20 cellular contexts compared by ENCODE assay signal in genomic region chr17:37815516-37815915, GRCh38.
"Had no signal": no experiment of that assay in that cellular context is flagged by ENCODE, and none has a peak within 500 bp of the region (broad histone marks: within the 10 kb centered on the region; RNA-seq: fewer than 3 reads in every experiment).

No MANE protein-coding gene starts in this region.

- ATAC-seq: activated T-cell treated with anti-CD3 and anti-CD28 coated beads, Interleukin-2, amount 50 U/mL, for 72 hours; esophagus mucosa; natural killer cell treated with Interleukin-12 subunit alpha and Interleukin-12 subunit beta and Interleukin-15 and Interleukin-18, amount 100 ng/mL, for 72 hours; T-helper 17 cell had no signal

- H3K27ac Mint-ChIP-seq: activated naive CD4-positive, alpha-beta T cell treated with anti-CD3 and anti-CD28 coated beads, Interleukin-2, amount 50 U/mL, for 24 hours; activated T-cell treated with anti-CD3 and anti-CD28 coated beads, Interleukin-2, amount 50 U/mL, for 72 hours; mesothelial cell of epicardium; natural killer cell treated with Interleukin-12 subunit alpha and Interleukin-12 subunit beta and Interleukin-15 and Interleukin-18, amount 100 ng/mL, for 72 hours; T-helper 17 cell had no signal

- H3K4me3 Mint-ChIP-seq: activated naive CD4-positive, alpha-beta T cell treated with anti-CD3 and anti-CD28 coated beads, Interleukin-2, amount 50 U/mL, for 24 hours; activated T-cell treated with anti-CD3 and anti-CD28 coated beads, Interleukin-2, amount 50 U/mL, for 72 hours; mesothelial cell of epicardium; natural killer cell treated with Interleukin-12 subunit alpha and Interleukin-12 subunit beta and Interleukin-15 and Interleukin-18, amount 100 ng/mL, for 72 hours; T-helper 17 cell had no signal

- H3K36me3 Mint-ChIP-seq: activated naive CD4-positive, alpha-beta T cell treated with anti-CD3 and anti-CD28 coated beads, Interleukin-2, amount 50 U/mL, for 24 hours; mesothelial cell of epicardium; natural killer cell treated with Interleukin-12 subunit alpha and Interleukin-12 subunit beta and Interleukin-15 and Interleukin-18, amount 100 ng/mL, for 72 hours had no signal

- H3K4me1 ChIP-seq: ascending aorta, breast epithelium, lower lobe of right lung had no signal

- H3K27ac ChIP-seq: ascending aorta, breast epithelium, lower lobe of right lung, thyroid gland, WERI-Rb-1 had no signal

- H3K27me3 ChIP-seq: ascending aorta, thyroid gland had no signal

- H3K4me3 ChIP-seq: ascending aorta, breast epithelium, lower lobe of right lung, thyroid gland had no signal

- H3K36me3 ChIP-seq: ascending aorta, breast epithelium, lower lobe of right lung, thyroid gland, WERI-Rb-1 had no signal

- H3K4me1 Mint-ChIP-seq: activated naive CD4-positive, alpha-beta T cell treated with anti-CD3 and anti-CD28 coated beads, Interleukin-2, amount 50 U/mL, for 24 hours had no signal

- DNase-seq: activated CD4-positive, alpha-beta T cell treated with anti-CD3 and anti-CD28 coated beads for 1 hour; activated CD4-positive, alpha-beta T cell treated with anti-CD3 and anti-CD28 coated beads, Interleukin-2, amount 50 U/mL, for 4 hours; activated effector memory CD4-positive, alpha-beta T cell treated with anti-CD3 and anti-CD28 coated beads, Interleukin-2, amount 50 U/mL, for 16 hours; cortex of kidney; left cardiac atrium; lower lobe of right lung; stimulated activated CD4-positive, alpha-beta T cell treated with anti-CD3 and anti-CD28 coated beads, Interleukin-12 subunit alpha, Interleukin-12 subunit beta, amount 100 ng/mL, for 4 hours; stimulated activated CD4-positive, alpha-beta T cell treated with anti-CD3 and anti-CD28 coated beads, Interleukin-1b, Interleukin-23, amount 100 ng/mL, for 48 hours; stimulated activated CD8-positive, alpha-beta memory T cell treated with anti-CD3 and anti-CD28 coated beads, Interleukin-4, amount 100 ng/mL, for 48 hours; stimulated activated naive CD4-positive, alpha-beta T cell treated with Interleukin-2 at 50 U/mL for 16 hours; T-helper 17 cell had no signal

- H3K9me3 ChIP-seq: ascending aorta, breast epithelium, lower lobe of right lung, thyroid gland had no signal

- H3K9me3 Mint-ChIP-seq: activated naive CD4-positive, alpha-beta T cell treated with anti-CD3 and anti-CD28 coated beads, Interleukin-2, amount 50 U/mL, for 24 hours; activated T-cell treated with anti-CD3 and anti-CD28 coated beads, Interleukin-2, amount 50 U/mL, for 72 hours; natural killer cell treated with Interleukin-12 subunit alpha and Interleukin-12 subunit beta and Interleukin-15 and Interleukin-18, amount 100 ng/mL, for 72 hours had no signal
